1 cellular context compared by ENCODE assay signal in the genomic region with DNA sequence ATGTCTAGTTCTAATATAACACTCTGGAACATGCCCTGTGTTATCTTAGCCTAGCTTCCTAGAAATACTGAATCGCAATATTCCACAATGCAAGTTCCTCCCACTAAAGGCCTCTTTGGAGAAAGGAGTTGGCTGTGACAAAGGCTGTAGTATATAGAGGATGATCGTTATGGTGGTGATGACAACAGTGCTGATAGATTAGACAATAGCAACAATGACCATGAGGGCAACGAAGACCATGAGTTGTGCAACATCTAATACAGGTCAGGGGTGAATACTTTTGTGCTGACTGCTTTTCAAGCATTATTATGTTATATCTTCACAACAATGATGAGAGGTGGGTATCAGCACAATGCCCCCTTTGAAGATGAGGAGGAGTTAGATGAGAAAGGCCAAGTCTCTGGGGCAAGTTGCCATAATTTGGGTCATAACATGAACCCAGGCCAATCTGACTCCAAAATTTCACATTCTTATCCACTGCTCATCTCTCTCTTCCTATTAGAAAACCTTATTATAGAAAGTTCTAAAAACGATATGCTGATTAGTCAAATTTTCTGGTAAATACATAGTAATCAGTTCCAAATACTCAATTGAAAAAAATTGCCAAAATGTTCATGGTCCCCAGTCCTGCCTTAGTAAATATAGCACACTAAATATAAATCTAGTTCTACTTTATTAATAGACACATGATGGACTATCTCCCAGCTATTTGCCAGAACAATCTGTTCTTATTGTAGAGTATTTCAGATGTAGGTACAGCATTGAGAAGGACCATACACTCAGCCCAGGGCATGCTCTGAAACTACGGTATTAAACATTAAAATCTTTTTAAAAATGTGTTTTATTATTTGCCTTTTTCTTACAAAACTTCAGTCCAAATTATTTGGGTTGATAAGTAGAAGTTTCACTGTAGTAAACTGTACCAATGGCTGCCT.
TF ChIP-seq lines count a peak whose summit lies in the region.

No MANE protein-coding gene starts in this region.

TF ChIP-seq in HepG2, 621 proteins besides CTCF, POLR2A, EP300 and RAD21:
- TF ChIP-seq SALL1 (CRISPR knock-in tag; IDR thresholded peaks at IDR 0.05) (no peak), SP5 (CRISPR knock-in tag; IDR thresholded peaks at IDR 0.05; ENCODE audit: borderline replicate concordance, low read depth) (no peak), YEATS4 (CRISPR knock-in tag; IDR thresholded peaks at IDR 0.05; ENCODE audit: borderline replicate concordance) (no peak), MAFK (conservative IDR thresholded peaks at IDR 0.05 in 1 of 2, IDR thresholded peaks at IDR 0.05 in 1 of 2; ENCODE audit: low read length in 2 of 2) (peak in 1 of 2 experiments; percentile 48; a peak in 2 of 4 replicates), SRY (CRISPR knock-in tag; IDR thresholded peaks at IDR 0.05) (no peak), CEBPB (IDR thresholded peaks at IDR 0.05; ENCODE audit: borderline replicate concordance, low read depth, low read length) (peak; percentile 54; the same call in 1 of the 2 replicates)
- TF ChIP-seq, protein P1, sequence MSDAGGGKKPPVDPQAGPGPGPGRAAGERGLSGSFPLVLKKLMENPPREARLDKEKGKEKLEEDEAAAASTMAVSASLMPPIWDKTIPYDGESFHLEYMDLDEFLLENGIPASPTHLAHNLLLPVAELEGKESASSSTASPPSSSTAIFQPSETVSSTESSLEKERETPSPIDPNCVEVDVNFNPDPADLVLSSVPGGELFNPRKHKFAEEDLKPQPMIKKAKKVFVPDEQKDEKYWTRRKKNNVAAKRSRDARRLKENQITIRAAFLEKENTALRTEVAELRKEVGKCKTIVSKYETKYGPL (CRISPR knock-in tag; IDR thresholded peaks at IDR 0.05), result no peak
- TF ChIP-seq, protein P2, sequence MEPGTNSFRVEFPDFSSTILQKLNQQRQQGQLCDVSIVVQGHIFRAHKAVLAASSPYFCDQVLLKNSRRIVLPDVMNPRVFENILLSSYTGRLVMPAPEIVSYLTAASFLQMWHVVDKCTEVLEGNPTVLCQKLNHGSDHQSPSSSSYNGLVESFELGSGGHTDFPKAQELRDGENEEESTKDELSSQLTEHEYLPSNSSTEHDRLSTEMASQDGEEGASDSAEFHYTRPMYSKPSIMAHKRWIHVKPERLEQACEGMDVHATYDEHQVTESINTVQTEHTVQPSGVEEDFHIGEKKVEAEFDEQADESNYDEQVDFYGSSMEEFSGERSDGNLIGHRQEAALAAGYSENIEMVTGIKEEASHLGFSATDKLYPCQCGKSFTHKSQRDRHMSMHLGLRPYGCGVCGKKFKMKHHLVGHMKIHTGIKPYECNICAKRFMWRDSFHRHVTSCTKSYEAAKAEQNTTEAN (CRISPR knock-in tag; conservative IDR thresholded peaks at IDR 0.05), result no peak
